ENCODE assay signal across 14 cellular contexts in the genomic region with DNA sequence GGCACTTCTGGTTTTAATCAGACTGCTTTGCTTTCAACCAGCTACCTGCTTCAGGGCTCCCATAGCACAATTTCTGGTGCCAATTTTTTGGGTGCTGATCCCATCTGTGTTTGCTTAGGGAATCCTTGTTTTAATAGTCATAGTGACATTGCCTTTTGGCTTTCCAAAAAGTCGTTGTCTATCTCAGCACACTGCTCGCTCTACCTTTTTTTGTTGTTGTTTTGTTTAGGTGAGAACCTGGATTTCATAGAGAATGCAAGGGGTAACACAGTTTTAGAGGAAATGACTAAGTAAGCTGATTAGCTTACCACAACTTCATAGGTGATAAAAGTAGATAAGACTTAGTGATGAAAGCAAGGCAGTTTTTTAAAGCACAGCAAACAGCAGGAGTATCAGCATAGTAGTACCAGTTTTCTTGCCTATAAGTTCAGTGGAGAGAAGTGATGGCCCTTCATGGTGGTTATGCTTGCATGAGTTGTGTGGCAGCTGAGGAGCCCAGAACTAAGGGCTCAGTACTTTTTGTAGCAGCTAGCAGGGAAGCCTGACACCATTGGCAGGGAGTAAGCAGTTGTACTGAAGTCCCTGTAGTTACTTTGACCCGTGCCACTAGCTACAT. TPM values are rescaled to one million over a fixed set of nuclear protein-coding genes. Genes with fewer than 3 reads are reported as not detected.
A peak's percentile ranks its signal among the peaks of the same experiment; 100 is the strongest.
DNase-seq lines count a peak whose midpoint lies in the region; ATAC-seq and TF ChIP-seq lines count a peak whose summit lies in the region.
"Had no signal": no experiment of that assay in that cellular context is flagged by ENCODE, and none has a peak within 500 bp of the region (broad histone marks: within the 10 kb centered on the region; RNA-seq: fewer than 3 reads in every experiment).

No MANE protein-coding gene starts in this region.

- H3K79me2 ChIP-seq in mesendoderm (ENCODE audit: control insufficient read depth, insufficient read depth, low read length) = peaks cover 8% of the 10 kb centered on the region

- H3K9ac ChIP-seq in mesendoderm (ENCODE audit: low read length) = no peak overlapping the region

- no peaks in the 10 kb centered on the region for H3K9me3 Mint-ChIP-seq in activated T-cell treated with anti-CD3 and anti-CD28 coated beads, Interleukin-2, amount 50 U/mL, for 4 hours
- H3K9me3 Mint-ChIP-seq: mesothelial cell of epicardium had no signal

- no peak overlapping the region for H3K4ac ChIP-seq in mesendoderm (ENCODE audit: low read depth, low read length)

- peak; percentile 85 to 88 for ATAC-seq in activated CD4-positive, CD25-positive, alpha-beta regulatory T cell treated with anti-CD3 and anti-CD28 coated beads, Interleukin-2, amount 50 U/mL, for 24 hours
- ATAC-seq in HG02798 (IDR thresholded peaks at IDR 0.05; ENCODE audit: poor library complexity, unreplicated experiment) = peak; percentile 42
- peak; percentile 86 to 89 for ATAC-seq in activated T-cell treated with anti-CD3 and anti-CD28 coated beads, Interleukin-2, amount 50 U/mL, for 4 hours
- ATAC-seq in HG02588 (IDR thresholded peaks at IDR 0.05; ENCODE audit: unreplicated experiment) = no peak
- ATAC-seq: A549, sciatic nerve had no signal

- no peak overlapping the region for H3K4me3 ChIP-seq in mesendoderm (ENCODE audit: low read length)
- H3K4me3 ChIP-seq in dorsolateral prefrontal cortex = no peak overlapping the region
- H3K4me3 ChIP-seq: A549, coronary artery had no signal

- no peaks in the 10 kb centered on the region for H3K27me3 Mint-ChIP-seq in activated T-cell treated with anti-CD3 and anti-CD28 coated beads, Interleukin-2, amount 50 U/mL, for 4 hours (ENCODE audit: low read depth)

- intact Hi-C loops in dorsolateral prefrontal cortex (cut with DNase I) = no loop called here

- peak overlapping the region; percentile 89 for H4K8ac ChIP-seq in mesendoderm (ENCODE audit: low read depth, low read length)

- no peak overlapping the region for H2BK5ac ChIP-seq in mesendoderm (ENCODE audit: low read length)

- no peak overlapping the region for H2BK120ac ChIP-seq in mesendoderm (ENCODE audit: low read depth, low read length)

- WGBS in mesendoderm (ENCODE audit: extremely low coverage, insufficient coverage, low lambda C conversion rate) = no CpG with 5 or more reads among the region's 3 CpGs

- H2BK15ac ChIP-seq in mesendoderm (replicated peaks; ENCODE audit: low read depth) = peak overlapping the region; percentile 46

- no peak overlapping the region for H3K23ac ChIP-seq in mesendoderm (ENCODE audit: low read length)

- H3K4me2 ChIP-seq in mesendoderm (ENCODE audit: low read length) = no peak overlapping the region
- H3K4me2 ChIP-seq: A549 had no signal

- H3K56ac ChIP-seq in mesendoderm (ENCODE audit: low read length) = peak overlapping the region; percentile 10

- no peak overlapping the region for H4K5ac ChIP-seq in mesendoderm (ENCODE audit: low read length)

- H3K36me3 ChIP-seq in mesendoderm (ENCODE audit: control insufficient read depth, insufficient read depth, low read length) = no peaks in the 10 kb centered on the region

- TF ChIP-seq CTCF in dorsolateral prefrontal cortex (IDR thresholded peaks at IDR 0.05 in 54 of 56, conservative IDR thresholded peaks at IDR 0.05 in 2 of 56; ENCODE audit: low read depth in 1 of 56, partially characterized antibody in 56 of 56) = no peak

- H3K4me1 Mint-ChIP-seq in activated T-cell treated with anti-CD3 and anti-CD28 coated beads, Interleukin-2, amount 50 U/mL, for 4 hours (ENCODE audit: low read depth) = peaks cover 80% of the 10 kb centered on the region

- peak overlapping the region; percentile 96 for H3K18ac ChIP-seq in mesendoderm (ENCODE audit: low read length)

- H3K27me3 ChIP-seq in mesendoderm (ENCODE audit: insufficient read depth, low read length, poor library complexity) = no peaks in the 10 kb centered on the region
- no peaks in the 10 kb centered on the region for H3K27me3 ChIP-seq in dorsolateral prefrontal cortex

- H3K27ac ChIP-seq in mesendoderm (ENCODE audit: low read depth, low read length) = peak overlapping the region; percentile 39
- no peak overlapping the region for H3K27ac ChIP-seq in dorsolateral prefrontal cortex
- no peak overlapping the region for H3K27ac ChIP-seq in substantia nigra (ENCODE audit: low read depth, low read length, poor library complexity, severe bottlenecking)
- H3K27ac ChIP-seq: A549, coronary artery had no signal

- peaks cover 2% of the 10 kb centered on the region for H3K36me3 Mint-ChIP-seq in activated T-cell treated with anti-CD3 and anti-CD28 coated beads, Interleukin-2, amount 50 U/mL, for 4 hours (ENCODE audit: insufficient read depth)
- H3K36me3 Mint-ChIP-seq: mesothelial cell of epicardium had no signal

- H3K79me1 ChIP-seq in mesendoderm (ENCODE audit: low read length) = peaks cover 7% of the 10 kb centered on the region

- no peak for DNase-seq in activated CD4-positive, CD25-positive, alpha-beta regulatory T cell treated with anti-CD3 and anti-CD28 coated beads, Interleukin-2, amount 50 U/mL, for 72 hours
- DNase-seq in activated T-cell treated with anti-CD3 and anti-CD28 coated beads, Interleukin-2, amount 50 U/mL, for 4 hours = no peak
- peak; percentile 64 for DNase-seq in mesendoderm
- no peak for DNase-seq in dorsolateral prefrontal cortex
- DNase-seq in substantia nigra (lab: John Stamatoyannopoulos, UW) = no peak
- DNase-seq: head of caudate nucleus, NCI-H2029 treated with DMSO at 0.1 percent for 48 hours had no signal

- no peak overlapping the region for H2AK5ac ChIP-seq in mesendoderm (ENCODE audit: low read length)

- peaks cover 8% of the 10 kb centered on the region for H3K4me1 ChIP-seq in mesendoderm (ENCODE audit: control insufficient read depth, low read depth, low read length)
- H3K4me1 ChIP-seq: A549 had no signal

- H3K4me3 Mint-ChIP-seq in activated T-cell treated with anti-CD3 and anti-CD28 coated beads, Interleukin-2, amount 50 U/mL, for 4 hours = peak overlapping the region; percentile 59
- H3K4me3 Mint-ChIP-seq: mesothelial cell of epicardium had no signal

RNA-seq across cellular contexts. Expression of a gene that starts 31.3 kb away (rescaled TPM):
- total RNA-seq in activated T-cell treated with anti-CD3 and anti-CD28 coated beads, Interleukin-2, amount 50 U/mL, for 4 hours = 10 to 100 TPM; 62.3 to 72.1 (median 62.9) TPM
- 8.6 TPM for polyA plus RNA-seq in mesendoderm (2013, experiment 1 of 2)
- 8.4 TPM for polyA plus RNA-seq in mesendoderm (2013, experiment 2 of 2)
- total RNA-seq in dorsolateral prefrontal cortex = 100 to 1,000 TPM in 3 of 120 experiments, 10 to 100 TPM in 117; 27.7 to 122 (median 55.1) TPM
